Comparison of ENCODE assay signal across 19 cellular contexts in the genomic region with DNA sequence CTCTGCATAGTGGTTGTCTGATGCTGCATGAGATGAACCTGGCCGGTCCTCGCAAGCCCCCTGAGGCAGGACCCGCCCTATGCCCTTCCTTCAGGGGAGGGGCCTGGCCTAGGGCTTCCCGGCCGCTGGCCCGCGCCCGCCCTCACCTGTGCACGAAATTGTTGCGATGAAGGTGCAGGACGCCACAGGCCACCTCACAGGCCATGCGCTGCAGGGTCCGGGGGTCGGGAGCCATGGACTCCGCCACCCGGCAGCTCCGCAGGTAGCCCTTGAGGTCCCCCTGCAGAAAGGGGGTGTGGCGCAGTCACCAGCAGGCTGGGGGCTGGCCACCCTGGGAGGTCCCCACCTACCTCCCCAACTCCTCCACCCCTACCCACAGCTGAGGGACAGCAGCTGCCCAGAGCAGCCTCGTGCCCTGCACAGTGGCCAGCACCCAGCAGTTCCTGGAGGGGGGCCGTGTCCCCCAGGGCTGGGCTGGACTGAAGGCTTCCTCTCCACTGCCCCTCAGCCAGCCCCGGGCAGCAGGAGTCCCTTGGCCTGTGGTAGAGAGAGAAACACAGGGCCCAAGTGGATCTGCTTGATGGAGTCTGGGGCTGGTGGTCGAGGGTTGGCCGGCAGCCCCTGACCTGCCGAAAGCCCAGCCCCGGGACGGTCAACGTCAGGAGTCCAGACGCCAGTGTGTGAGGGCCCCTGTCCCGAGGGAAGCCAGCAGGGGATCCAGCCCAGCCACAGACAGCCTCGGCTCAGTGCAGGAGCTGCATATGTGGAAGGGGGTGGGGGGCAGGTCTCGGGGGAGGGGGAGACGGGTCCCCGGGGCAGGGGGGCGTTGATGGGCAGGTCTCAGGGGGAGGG. TPM values are rescaled to one million over a fixed set of nuclear protein-coding genes. Genes with fewer than 3 reads are reported as not detected.
A peak's percentile ranks its signal among the peaks of the same experiment; 100 is the strongest.
DNase-seq lines count a peak whose midpoint lies in the region; ATAC-seq and TF ChIP-seq lines count a peak whose summit lies in the region.
"Had no signal": no experiment of that assay in that cellular context is flagged by ENCODE, and none has a peak within 500 bp of the region (broad histone marks: within the 10 kb centered on the region; RNA-seq: fewer than 3 reads in every experiment).

No MANE protein-coding gene starts in this region.

- no peaks in the 10 kb centered on the region for H3K4me1 ChIP-seq in HEK293 (ENCODE audit: control insufficient read depth, insufficient read depth, low read length)
- H3K4me1 ChIP-seq: Peyer's patch had no signal

- peaks cover 0 to 2% of the 10 kb centered on the region in 2 experiments; a peak in 1 of 3 replicates for H3K36me3 ChIP-seq in HEK293 (ENCODE audit: control insufficient read depth in 2 of 2, insufficient read depth in 1 of 2, low read length in 2 of 2)

- CTCF ChIA-PET in HEK293 (lab: Yijun Ruan, JAX): no interaction called here

- POLR2A ChIA-PET in HEK293 (lab: Yijun Ruan, JAX): no interaction called here

- no peak for TF ChIP-seq CTCF in HEK293 (tag by site-specific recombination; IDR thresholded peaks at IDR 0.05)
- TF ChIP-seq CTCF in foreskin fibroblast (IDR thresholded peaks at IDR 0.05; ENCODE audit: low read depth, low read length): no peak

- no peak overlapping the region for H3K27ac ChIP-seq in HEK293 (ENCODE audit: extremely low read depth, low read depth, low read length)
- peak overlapping the region; percentile 99 for H3K27ac ChIP-seq in cingulate gyrus (ENCODE audit: low read depth, low read length)
- H3K27ac ChIP-seq: GM23248, Peyer's patch had no signal

- H3K9me3 ChIP-seq in HEK293 (ENCODE audit: control insufficient read depth, insufficient read depth, low read depth, low read length): no peaks in the 10 kb centered on the region
- H3K9me3 ChIP-seq: Peyer's patch had no signal

- ATAC-seq in esophagus mucosa: no peak

- H3K4me3 ChIP-seq in HEK293 (ENCODE audit: low read depth, low read length) (no peak overlapping the region), foreskin fibroblast (ENCODE audit: low read depth in 1 of 2, low read length in 2 of 2) (no peak overlapping the region)
- H3K4me3 ChIP-seq: GM23248, Peyer's patch had no signal

- DNase-seq in midbrain (lab: John Stamatoyannopoulos, UW) (peak; percentile 49), superior temporal gyrus (ENCODE audit: extremely low spot score) (peak; percentile 62), GDM1 (lab: John Stamatoyannopoulos, UW) (no peak), HCEC 1CT (no peak), foreskin fibroblast (no peak)
- DNase-seq: AML-193; CD4-positive, alpha-beta memory T cell; DMS79; Karpas-422; MM.1S; NCI-H187; NCI-H2171; NCI-H774; Peyer's patch had no signal

TF ChIP-seq in HEK293, 187 proteins besides CTCF, POLR2A, EP300 and RAD21:
- TF ChIP-seq ZNF76 (tag by site-specific recombination; IDR thresholded peaks at IDR 0.05; ENCODE audit: borderline replicate concordance, low read depth) (no peak), WT1 (tag by site-specific recombination; IDR thresholded peaks at IDR 0.05) (no peak), SP2 (tag by site-specific recombination; IDR thresholded peaks at IDR 0.05) (peak; percentile 10; the same call in 1 of the 2 replicates), ZIC2 (tag by site-specific recombination; IDR thresholded peaks at IDR 0.05) (0 out of 2 replicates have a peak, but pooled peaks have one; percentile 14), GLIS2 (tag by site-specific recombination; IDR thresholded peaks at IDR 0.05) (peak; percentile 70), GLIS1 (tag by site-specific recombination; IDR thresholded peaks at IDR 0.05) (peak; percentile 52), SCRT2 (tag by site-specific recombination; IDR thresholded peaks at IDR 0.05) (peak; percentile 17; the same call in 1 of the 2 replicates), REST (tag by site-specific recombination; IDR thresholded peaks at IDR 0.05) (no peak), KLF9 (tag by site-specific recombination; IDR thresholded peaks at IDR 0.05; ENCODE audit: low read depth) (peak; percentile 69), ZNF560 (tag by site-specific recombination; IDR thresholded peaks at IDR 0.05; ENCODE audit: borderline replicate concordance) (no peak), SALL2 (tag by site-specific recombination; IDR thresholded peaks at IDR 0.05; ENCODE audit: borderline replicate concordance) (no peak), ZSCAN23 (tag by site-specific recombination; IDR thresholded peaks at IDR 0.05) (no peak), ZBTB48 (tag by site-specific recombination; IDR thresholded peaks at IDR 0.05) (no peak)
- TF ChIP-seq, protein P1, sequence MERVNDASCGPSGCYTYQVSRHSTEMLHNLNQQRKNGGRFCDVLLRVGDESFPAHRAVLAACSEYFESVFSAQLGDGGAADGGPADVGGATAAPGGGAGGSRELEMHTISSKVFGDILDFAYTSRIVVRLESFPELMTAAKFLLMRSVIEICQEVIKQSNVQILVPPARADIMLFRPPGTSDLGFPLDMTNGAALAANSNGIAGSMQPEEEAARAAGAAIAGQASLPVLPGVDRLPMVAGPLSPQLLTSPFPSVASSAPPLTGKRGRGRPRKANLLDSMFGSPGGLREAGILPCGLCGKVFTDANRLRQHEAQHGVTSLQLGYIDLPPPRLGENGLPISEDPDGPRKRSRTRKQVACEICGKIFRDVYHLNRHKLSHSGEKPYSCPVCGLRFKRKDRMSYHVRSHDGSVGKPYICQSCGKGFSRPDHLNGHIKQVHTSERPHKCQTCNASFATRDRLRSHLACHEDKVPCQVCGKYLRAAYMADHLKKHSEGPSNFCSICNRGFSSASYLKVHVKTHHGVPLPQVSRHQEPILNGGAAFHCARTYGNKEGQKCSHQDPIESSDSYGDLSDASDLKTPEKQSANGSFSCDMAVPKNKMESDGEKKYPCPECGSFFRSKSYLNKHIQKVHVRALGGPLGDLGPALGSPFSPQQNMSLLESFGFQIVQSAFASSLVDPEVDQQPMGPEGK (tag by site-specific recombination; IDR thresholded peaks at IDR 0.05): 0 out of 2 replicates have a peak, but pooled peaks have one; percentile 12

RNA-seq across cellular contexts. Expression of gene PVALEF, which starts 38.8 kb away (rescaled TPM):
- not detected for total RNA-seq in esophagus mucosa
- total RNA-seq: CD4-positive, alpha-beta memory T cell; G401; GM23248; Peyer's patch had no signal

RNA-seq across cellular contexts. Expression of gene AATK, which starts 39.5 kb away (rescaled TPM):
- total RNA-seq in esophagus mucosa: 0.56 TPM

Comparison
In these comparisons a context has a peak if more than half of its experiments do, and no peak if none do; other contexts are left out.
1. DNase-seq: peak in midbrain (single experiment) and superior temporal gyrus (single experiment); none in GDM1 (single experiment), HCEC 1CT (single experiment) and foreskin fibroblast (0 of 2).